8 cellular contexts compared by ENCODE assay signal in genomic region chr1:11790880-11791715, GRCh38. TPM values are rescaled to one million over a fixed set of nuclear protein-coding genes. Genes with fewer than 3 reads are reported as not detected.
DNase-seq lines count a peak whose midpoint lies in the region; ATAC-seq and TF ChIP-seq lines count a peak whose summit lies in the region.

No MANE protein-coding gene starts in this region.

- H3K4me1 Mint-ChIP-seq in endodermal cell, result peaks cover 24% of the 10 kb centered on the region

- peak overlapping the region; percentile 53 for H3K27ac ChIP-seq in 22Rv1
- H3K27ac ChIP-seq in endodermal cell (ENCODE audit: low read depth, low read length), result no peak overlapping the region

- H3K9ac ChIP-seq in endodermal cell (ENCODE audit: extremely low read depth, low read length, poor library complexity, severe bottlenecking), result no peak overlapping the region

- H3K27me3 ChIP-seq in endodermal cell (ENCODE audit: control insufficient read depth, insufficient read depth, low read length, poor library complexity, severe bottlenecking), result no peaks in the 10 kb centered on the region

- H3K4me3 ChIP-seq in endodermal cell (ENCODE audit: low read length), result no peak overlapping the region

- H3K27me3 Mint-ChIP-seq in endodermal cell (ENCODE audit: insufficient read depth), result no peaks in the 10 kb centered on the region

- peak overlapping the region; percentile 65 for H3K27ac Mint-ChIP-seq in endodermal cell

- H3K4me1 ChIP-seq in endodermal cell (ENCODE audit: control insufficient read depth, insufficient read depth, low read length), result peaks cover 21% of the 10 kb centered on the region

- 94% methylated on average over 13 to 19 of the region's 19 CpGs for WGBS in endodermal cell (ENCODE audit: insufficient coverage in 1 of 2, insufficient read length in 1 of 2), 2 experiments

- TF ChIP-seq CTCF in 22Rv1 (IDR thresholded peaks at IDR 0.05) (no peak), endodermal cell (conservative IDR thresholded peaks at IDR 0.05) (no peak)

- ATAC-seq in HG03565 (IDR thresholded peaks at IDR 0.05; ENCODE audit: unreplicated experiment), result no peak

- H3K9me3 ChIP-seq in endodermal cell (ENCODE audit: control insufficient read depth, low read length), result no peaks in the 10 kb centered on the region

- no peaks in the 10 kb centered on the region for H3K9me3 Mint-ChIP-seq in endodermal cell

- no peak overlapping the region for H3K4me3 Mint-ChIP-seq in endodermal cell

- H3K36me3 Mint-ChIP-seq in endodermal cell (ENCODE audit: low read depth), result peaks cover 34% of the 10 kb centered on the region

- DNase-seq in MV-4-11 (lab: John Stamatoyannopoulos, UW) (peak; percentile 95), endodermal cell (no peak), myocyte (ENCODE audit: low read depth) (peak; percentile 99), cerebellar nuclear complex (lab: John Stamatoyannopoulos, UW) (no peak)
- DNase-seq in stimulated activated CD4-positive, alpha-beta T cell treated with anti-CD3 and anti-CD28 coated beads, Interleukin-15, amount 100 ng/mL, for 24 hours, result no peak
- no peak for DNase-seq in stimulated activated CD4-positive, alpha-beta T cell treated with anti-CD3 and anti-CD28 coated beads, Interleukin-4, amount 100 ng/mL, for 24 hours

- H3K36me3 ChIP-seq in endodermal cell (ENCODE audit: control insufficient read depth, insufficient read depth, low read length), result peaks cover 31% of the 10 kb centered on the region

RNA-seq across cellular contexts. Expression of gene MTHFR, which starts 14.7 kb away (rescaled TPM):
- total RNA-seq in endodermal cell (10 to 100 TPM; 22.3 to 30.0 TPM), myocyte (32.5 and 39.6 TPM in 2 replicates)
- 15.8 TPM for polyA plus RNA-seq in endodermal cell (2013, experiment 1 of 2)
- 14.0 TPM for polyA plus RNA-seq in endodermal cell (2013, experiment 2 of 2)
- polyA plus RNA-seq in myocyte (2012), result 16.6 TPM

RNA-seq across cellular contexts. Expression of gene CLCN6, which starts 14.9 kb away (rescaled TPM):
- 10 to 100 TPM; 29.6 to 31.5 TPM for total RNA-seq in endodermal cell
- polyA plus RNA-seq in endodermal cell (2013, experiment 1 of 2), result 27.6 TPM
- polyA plus RNA-seq in endodermal cell (2013, experiment 2 of 2), result 29.3 TPM
- 16.0 and 22.2 TPM in 2 replicates for total RNA-seq in myocyte
- polyA plus RNA-seq in myocyte (2012), result 15.6 TPM

RNA-seq across cellular contexts. Expression of gene C1orf167, which starts 29.1 kb away (rescaled TPM):
- 1 to 10 TPM in 1 of 2 donors, under 1 TPM in 1; 0.95 to 1.4 TPM for total RNA-seq in endodermal cell
- polyA plus RNA-seq in endodermal cell (2013, experiment 1 of 2), result 0.39 TPM
- 0.54 TPM for polyA plus RNA-seq in endodermal cell (2013, experiment 2 of 2)
- total RNA-seq in myocyte, result 4.8 and 5.1 TPM in 2 replicates
- 1.4 TPM for polyA plus RNA-seq in myocyte (2012)

RNA-seq across cellular contexts. Expression of gene AGTRAP, which starts 55.2 kb away (rescaled TPM):
- total RNA-seq in endodermal cell (10 to 100 TPM; 71.3 to 81.2 TPM), myocyte (34.1 and 44.5 TPM in 2 replicates)
- polyA plus RNA-seq in endodermal cell (2013, experiment 1 of 2), result 54.5 TPM
- 49.1 TPM for polyA plus RNA-seq in endodermal cell (2013, experiment 2 of 2)
- 62.5 TPM for polyA plus RNA-seq in myocyte (2012)

RNA-seq across cellular contexts. Expression of gene NPPA, which starts 56.5 kb away (rescaled TPM):
- total RNA-seq in endodermal cell, result not detected
- 1.6 TPM for polyA plus RNA-seq in endodermal cell (2013, experiment 1 of 2)
- 3.4 TPM for polyA plus RNA-seq in endodermal cell (2013, experiment 2 of 2)
- total RNA-seq in myocyte, result 0.47 and 1.3 TPM in 2 replicates
- 1.6 TPM for polyA plus RNA-seq in myocyte (2012)

Comparison
In these comparisons a context has a peak if more than half of its experiments do, and no peak if none do; other contexts are left out.
1. DNase-seq: peak in MV-4-11 (single experiment) and myocyte (single experiment); none in endodermal cell (single experiment), stimulated activated CD4-positive, alpha-beta T cell treated with anti-CD3 and anti-CD28 coated beads, Interleukin-15, amount 100 ng/mL, for 24 hours (single experiment), cerebellar nuclear complex (0 of 2) and stimulated activated CD4-positive, alpha-beta T cell treated with anti-CD3 and anti-CD28 coated beads, Interleukin-4, amount 100 ng/mL, for 24 hours (single experiment).